Comparison of ENCODE assay signal across 29 cellular contexts in the genomic region with DNA sequence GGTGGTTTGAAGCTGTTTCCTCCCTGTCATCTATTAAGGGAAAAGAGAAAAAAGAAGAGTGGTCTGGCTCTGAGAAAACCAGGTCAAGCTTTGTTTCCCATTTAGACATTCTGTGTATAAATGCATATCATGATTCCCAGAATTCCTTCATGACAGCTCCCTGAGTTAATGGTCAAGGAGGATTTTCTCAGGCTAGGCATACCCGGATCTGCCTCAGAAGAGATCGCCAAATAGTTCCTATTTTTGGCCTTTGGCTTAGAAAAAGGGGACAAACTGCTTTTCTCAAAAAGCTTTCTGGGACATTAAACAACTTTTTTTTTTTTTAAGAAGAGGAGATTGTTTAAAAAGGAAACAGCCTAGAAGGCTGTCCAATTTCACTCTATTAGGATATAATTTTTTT.
"Had no signal": no experiment of that assay in that cellular context is flagged by ENCODE, and none has a peak within 500 bp of the region (broad histone marks: within the 10 kb centered on the region; RNA-seq: fewer than 3 reads in every experiment).

No MANE protein-coding gene starts in this region.

- ATAC-seq: activated CD4-positive, CD25-positive, alpha-beta regulatory T cell treated with anti-CD3 and anti-CD28 coated beads, Interleukin-2, amount 50 U/mL, for 24 hours; left lobe of liver; naive thymus-derived CD8-positive, alpha-beta T cell; pancreas; T-helper 17 cell had no signal

- DNase-seq: activated CD4-positive, alpha-beta memory T cell treated with anti-CD3 and anti-CD28 coated beads for 36 hours; activated CD4-positive, alpha-beta T cell treated with anti-CD3 and anti-CD28 coated beads for 48 hours; activated CD8-positive, alpha-beta memory T cell treated with anti-CD3 and anti-CD28 coated beads, Interleukin-2, amount 50 U/mL, for 4 hours; activated effector memory CD4-positive, alpha-beta T cell treated with anti-CD3 and anti-CD28 coated beads, Interleukin-2, amount 50 U/mL, for 16 hours; activated naive CD4-positive, alpha-beta T cell treated with anti-CD3 and anti-CD28 coated beads for 36 hours; activated T-cell treated with anti-CD3 and anti-CD28 coated beads, Interleukin-2, amount 50 U/mL, for 1 hour; adrenal gland; central memory CD4-positive, alpha-beta T cell; effector CD4-positive, alpha-beta T cell; foreskin melanocyte; glutamatergic neuron; naive thymus-derived CD8-positive, alpha-beta T cell; nucleus accumbens; pancreas; retina; sigmoid colon; SK-N-SH; small intestine; stimulated activated CD4-positive, alpha-beta T cell treated with anti-CD3 and anti-CD28 coated beads, Interleukin-1b, Interleukin-23, amount 100 ng/mL, for 48 hours; stimulated activated naive CD4-positive, alpha-beta T cell; T-helper 17 cell; T1000; transverse colon; WERI-Rb-1 had no signal

- H3K27ac ChIP-seq: pancreas, prostate gland, suprapubic skin, WERI-Rb-1 had no signal

- H3K4me3 ChIP-seq: adrenal gland, esophagus muscularis mucosa, pancreas, prostate gland, sigmoid colon, suprapubic skin, transverse colon had no signal

- H3K27me3 ChIP-seq: adrenal gland, esophagus muscularis mucosa, pancreas, sigmoid colon, suprapubic skin, transverse colon had no signal

- H3K36me3 ChIP-seq: adrenal gland, esophagus muscularis mucosa, pancreas, prostate gland, sigmoid colon, suprapubic skin, transverse colon, WERI-Rb-1 had no signal

- H3K4me1 ChIP-seq: prostate gland had no signal

- H3K9me3 ChIP-seq: adrenal gland, pancreas, prostate gland, sigmoid colon, SK-N-SH, suprapubic skin, transverse colon had no signal
